In the genomic region with DNA sequence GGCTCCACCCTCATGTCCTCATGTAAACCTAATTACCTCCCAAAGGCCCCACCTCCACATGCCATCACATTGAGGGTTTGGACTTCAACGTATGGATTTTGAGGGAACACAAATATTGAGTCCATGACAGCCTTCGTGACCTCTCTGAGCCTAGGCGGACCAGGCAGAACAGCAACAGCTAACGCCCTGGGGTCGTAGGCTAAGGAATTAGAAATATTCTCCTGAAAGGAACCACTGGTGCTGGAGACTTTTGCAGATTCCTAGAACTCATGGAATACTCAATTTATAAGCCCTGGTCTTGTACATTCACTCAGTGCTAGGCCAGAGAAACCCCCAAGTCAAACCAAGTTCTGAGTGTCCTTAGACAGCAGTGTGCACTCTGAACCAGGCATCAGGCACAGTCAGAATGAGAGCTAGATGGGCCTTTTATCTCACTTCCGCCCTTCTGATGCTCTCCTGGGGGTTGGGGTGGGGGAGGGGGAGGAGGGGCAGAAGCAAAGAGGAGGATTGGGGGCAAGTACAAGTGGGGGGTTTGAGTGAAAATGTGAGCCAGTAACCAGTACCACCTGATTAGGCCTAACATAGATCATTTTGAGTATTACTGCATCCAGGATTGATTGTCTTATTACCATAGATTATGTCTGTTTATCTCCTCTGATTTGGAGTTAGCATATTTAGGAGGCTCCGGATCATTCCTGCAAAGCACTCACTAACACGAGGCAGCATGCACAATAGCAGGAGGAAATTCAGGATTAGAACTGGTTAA, we compare ENCODE assay signal across 8 cellular contexts.
DNase-seq lines count a peak whose midpoint lies in the region; ATAC-seq and TF ChIP-seq lines count a peak whose summit lies in the region.

No MANE protein-coding gene starts in this region.

- TF ChIP-seq POLR2A in adrenal gland (IDR thresholded peaks at IDR 0.05) = no peak

- 63 to 67% (median 65%) methylated on average over 8 of the region's 8 CpGs for WGBS in adrenal gland, 4 donors

- no peaks in the 10 kb centered on the region for H4K20me1 ChIP-seq in DND-41 (ENCODE audit: insufficient read depth, low read length)

- TF ChIP-seq CTCF in DND-41 (IDR thresholded peaks at IDR 0.05; ENCODE audit: borderline replicate concordance, extremely low read depth, low read length, poor library complexity, severe bottlenecking) = no peak
- TF ChIP-seq CTCF in adrenal gland (IDR thresholded peaks at IDR 0.05) = no peak

- DNase-seq in DND-41 (peak; percentile 66), cerebellar cortex (ENCODE audit: low spot score) (peak; percentile 18), COLO668 (lab: John Stamatoyannopoulos, UW; ENCODE audit: unreplicated experiment) (no peak), SIG-M5 (lab: John Stamatoyannopoulos, UW) (no peak), adrenal gland (no peak)

- H3K9me3 ChIP-seq in DND-41 (ENCODE audit: insufficient read depth, low read length, severe bottlenecking) (no peaks in the 10 kb centered on the region), subcutaneous abdominal adipose tissue (ENCODE audit: control insufficient read depth in 5 of 5, low read length in 5 of 5) (no peaks in the 10 kb centered on the region), adrenal gland (replicated peaks in 1 of 3) (no peaks in the 10 kb centered on the region)

- H3K9ac ChIP-seq in DND-41 (ENCODE audit: low read depth, low read length) = peak overlapping the region; percentile 56
- no peak overlapping the region for H3K9ac ChIP-seq in subcutaneous abdominal adipose tissue (ENCODE audit: low read length in 5 of 5)

- H3K4me3 ChIP-seq in DND-41 (ENCODE audit: low read depth in 1 of 2, low read length in 2 of 2) (no peak overlapping the region), subcutaneous abdominal adipose tissue (ENCODE audit: low read depth in 1 of 5, low read length in 5 of 5) (peak overlapping the region in 1 of 5 donors; percentile 24), adrenal gland (no peak overlapping the region)

- H3K36me3 ChIP-seq in DND-41 (ENCODE audit: insufficient read depth, low read length) (0 out of 2 replicates have a peak, but pooled peaks cover under 1% of the 10 kb centered on the region), subcutaneous abdominal adipose tissue (ENCODE audit: control insufficient read depth in 5 of 5, insufficient read depth in 5 of 5, low read length in 5 of 5) (peaks cover 0 to 5% (median 0%) of the 10 kb centered on the region in 5 donors), adrenal gland (replicated peaks in 1 of 2) (no peaks in the 10 kb centered on the region)

- ATAC-seq in DND-41 (ENCODE audit: insufficient read depth, low read depth) (peak; percentile 79), GM19438 (IDR thresholded peaks at IDR 0.05; ENCODE audit: low read depth, unreplicated experiment) (peak; percentile 96), HG03354 (IDR thresholded peaks at IDR 0.05; ENCODE audit: poor library complexity, severe bottlenecking, unreplicated experiment) (peak; percentile 99)

- no peaks in the 10 kb centered on the region for H3K27me3 ChIP-seq in DND-41 (ENCODE audit: insufficient read depth, low read length, poor library complexity)
- H3K27me3 ChIP-seq in subcutaneous abdominal adipose tissue (ENCODE audit: control insufficient read depth in 5 of 5, insufficient read depth in 4 of 5, low read length in 5 of 5) = no peaks in the 10 kb centered on the region
- no peaks in the 10 kb centered on the region for H3K27me3 ChIP-seq in adrenal gland

- H3K4me2 ChIP-seq in DND-41 (ENCODE audit: insufficient read depth, low read length) = peak overlapping the region; percentile 41

- H3K27ac ChIP-seq in DND-41 (ENCODE audit: low read length) = peak overlapping the region; percentile 98
- H3K27ac ChIP-seq in subcutaneous abdominal adipose tissue (ENCODE audit: low read depth, low read length) = peak overlapping the region; percentile 6
- H3K27ac ChIP-seq in adrenal gland = peak overlapping the region in 1 of 5 donors; percentile 19

- no peaks in the 10 kb centered on the region for H3K79me2 ChIP-seq in DND-41 (ENCODE audit: insufficient read depth, low read length)

- H3K4me1 ChIP-seq in DND-41 (ENCODE audit: insufficient read depth, low read length) = peaks cover 47% of the 10 kb centered on the region
- H3K4me1 ChIP-seq in subcutaneous abdominal adipose tissue (ENCODE audit: control insufficient read depth in 5 of 5, insufficient read depth in 5 of 5, low read length in 5 of 5) = peaks cover 0 to 13% (median 4%) of the 10 kb centered on the region in 5 donors
- H3K4me1 ChIP-seq in adrenal gland (replicated peaks in 1 of 2) = peaks cover 0 to 17% of the 10 kb centered on the region in 2 donors

- peak overlapping the region; percentile 14; the same call in 1 of the 2 replicates for H2AFZ ChIP-seq in DND-41 (ENCODE audit: low read depth, low read length)

- intact Hi-C loops in adrenal gland (cut with DNase I) = loop anchor here (5.0 to 10.0 kb wide), 3 partner anchors 180 to 1317 kb away; no protein-coding TSS in a partner anchor

Comparison
In these comparisons a context has a peak if more than half of its experiments do, and no peak if none do; other contexts are left out.
1. DNase-seq: peak in DND-41 (single experiment) and cerebellar cortex (single experiment); none in COLO668 (single experiment), SIG-M5 (single experiment) and adrenal gland (0 of 7).
2. Peak in every context shown above with its lines, with median percentiles within 50 percentile points of each other: ATAC-seq.